22 cellular contexts compared by ENCODE assay signal in genomic region chr5:36360311-36360710, GRCh38. TPM values are rescaled to one million over a fixed set of nuclear protein-coding genes. Genes with fewer than 3 reads are reported as not detected.
DNase-seq lines count a peak whose midpoint lies in the region; ATAC-seq and TF ChIP-seq lines count a peak whose summit lies in the region.
"Had no signal": no experiment of that assay in that cellular context is flagged by ENCODE, and none has a peak within 500 bp of the region (broad histone marks: within the 10 kb centered on the region; RNA-seq: fewer than 3 reads in every experiment).

No MANE protein-coding gene starts in this region.

- H3K4me2 ChIP-seq in OCI-LY7 (ENCODE audit: low read length) (peak overlapping the region; percentile 49), mesendoderm (ENCODE audit: low read length) (no peak overlapping the region)
- H3K4me2 ChIP-seq: hepatocyte had no signal

- H2BK5ac ChIP-seq in mesendoderm (ENCODE audit: low read length) = no peak overlapping the region

- H4K8ac ChIP-seq in mesendoderm (ENCODE audit: low read depth, low read length) = no peak overlapping the region

- intact Hi-C loops in activated CD8-positive, alpha-beta T cell treated with anti-CD3 and anti-CD28 coated beads for 36 hours (cut with micrococcal nuclease) = no loop called here
- intact Hi-C loops in OCI-LY7 (cut with micrococcal nuclease; ENCODE audit: unreplicated experiment) = no loop called here
- intact Hi-C loops in stomach (cut with DNase I; ENCODE audit: low total_unique reads) = no loop called here
- intact Hi-C loops in spleen (cut with DNase I; ENCODE audit: low total_unique reads) = no loop called here

- no peaks in the 10 kb centered on the region for H3K79me2 ChIP-seq in OCI-LY7 (ENCODE audit: insufficient read depth, low read depth, low read length)
- H3K79me2 ChIP-seq in mesendoderm (ENCODE audit: control insufficient read depth, insufficient read depth, low read length) = no peaks in the 10 kb centered on the region
- H3K79me2 ChIP-seq: hepatocyte had no signal

- no peaks in the 10 kb centered on the region for H3K79me1 ChIP-seq in mesendoderm (ENCODE audit: low read length)

- no peak for TF ChIP-seq EP300 in stomach (IDR thresholded peaks at IDR 0.05)

- TF ChIP-seq CTCF in activated CD8-positive, alpha-beta T cell treated with anti-CD3 and anti-CD28 coated beads for 36 hours (IDR thresholded peaks at IDR 0.05) = no peak
- no peak for TF ChIP-seq CTCF in GM20000 (IDR thresholded peaks at IDR 0.05; ENCODE audit: extremely low read depth, missing control alignments)
- TF ChIP-seq CTCF in OCI-LY7 (conservative IDR thresholded peaks at IDR 0.05; ENCODE audit: low read length) = no peak
- no peak for TF ChIP-seq CTCF in stomach (IDR thresholded peaks at IDR 0.05)
- no peak for TF ChIP-seq CTCF in spleen (IDR thresholded peaks at IDR 0.05 in 8 of 11, conservative IDR thresholded peaks at IDR 0.05 in 3 of 11)

- H3K9me3 ChIP-seq in OCI-LY7 (ENCODE audit: low read length) (no peaks in the 10 kb centered on the region), stomach (no peaks in the 10 kb centered on the region), spleen (no peaks in the 10 kb centered on the region)

- no peak overlapping the region for H3K23ac ChIP-seq in mesendoderm (ENCODE audit: low read length)

- no peak overlapping the region for H2AK5ac ChIP-seq in mesendoderm (ENCODE audit: low read length)

- H3K4me1 ChIP-seq in OCI-LY7 (ENCODE audit: insufficient read depth, low read length, poor library complexity, severe bottlenecking) (peaks cover 48% of the 10 kb centered on the region), mesendoderm (ENCODE audit: control insufficient read depth, low read depth, low read length) (no peaks in the 10 kb centered on the region), stomach (peaks cover 0 to 13% (median 0%) of the 10 kb centered on the region in 4 donors), spleen (no peaks in the 10 kb centered on the region)

- H3K4ac ChIP-seq in mesendoderm (ENCODE audit: low read depth, low read length) = peak overlapping the region; percentile 36

- H4K20me1 ChIP-seq in OCI-LY7 (ENCODE audit: insufficient read depth, low read length) = no peaks in the 10 kb centered on the region

- no peaks in the 10 kb centered on the region for H3K36me3 Mint-ChIP-seq in activated CD8-positive, alpha-beta T cell treated with anti-CD3 and anti-CD28 coated beads for 36 hours (ENCODE audit: low read depth)
- H3K36me3 Mint-ChIP-seq in activated CD8-positive, alpha-beta T cell treated with anti-CD3 and anti-CD28 coated beads, Interleukin-2, amount 10 ng/mL, durations not matched to agents 7 days and 5 days (ENCODE audit: low read depth) = no peaks in the 10 kb centered on the region

- H3K18ac ChIP-seq in mesendoderm (ENCODE audit: low read length) = no peak overlapping the region

- H3K4me1 Mint-ChIP-seq in activated CD8-positive, alpha-beta T cell treated with anti-CD3 and anti-CD28 coated beads for 36 hours (ENCODE audit: low read depth) = peaks cover 6% of the 10 kb centered on the region
- H3K4me1 Mint-ChIP-seq in activated CD8-positive, alpha-beta T cell treated with anti-CD3 and anti-CD28 coated beads, Interleukin-2, amount 10 ng/mL, durations not matched to agents 7 days and 5 days (ENCODE audit: low read depth) = no peaks in the 10 kb centered on the region

- no peaks in the 10 kb centered on the region for H3K27me3 Mint-ChIP-seq in activated CD8-positive, alpha-beta T cell treated with anti-CD3 and anti-CD28 coated beads for 36 hours
- peaks cover 5% of the 10 kb centered on the region for H3K27me3 Mint-ChIP-seq in activated CD8-positive, alpha-beta T cell treated with anti-CD3 and anti-CD28 coated beads, Interleukin-2, amount 10 ng/mL, durations not matched to agents 7 days and 5 days (ENCODE audit: low read depth)

- H3K9ac ChIP-seq in mesendoderm (ENCODE audit: low read length) = no peak overlapping the region

- peak; percentile 34 for ATAC-seq in activated CD8-positive, alpha-beta T cell treated with anti-CD3 and anti-CD28 coated beads for 36 hours
- no peak for ATAC-seq in activated CD8-positive, alpha-beta T cell treated with anti-CD3 and anti-CD28 coated beads, Interleukin-2, amount 10 ng/mL, durations not matched to agents 7 days and 5 days
- no peak for ATAC-seq in HG03175 (IDR thresholded peaks at IDR 0.05; ENCODE audit: unreplicated experiment)
- ATAC-seq: Right ventricle myocardium inferior had no signal

- H4K5ac ChIP-seq in mesendoderm (ENCODE audit: low read length) = no peak overlapping the region

- POLR2A ChIA-PET in activated CD8-positive, alpha-beta T cell treated with anti-CD3 and anti-CD28 coated beads for 36 hours (lab: Charles Lee) = no interaction called here
- POLR2A ChIA-PET in activated CD8-positive, alpha-beta T cell treated with anti-CD3 and anti-CD28 coated beads, Interleukin-2, amount 10 ng/mL, durations not matched to agents 7 days and 5 days (lab: Charles Lee) = no interaction called here
- POLR2A ChIA-PET in OCI-LY7 (lab: Charles Lee) = interaction anchor here (0.7 kb wide), 2 partner anchors 174 to 590 kb away, joined by 3 read pairs; no protein-coding TSS in a partner anchor

- CTCF ChIA-PET in activated CD8-positive, alpha-beta T cell treated with anti-CD3 and anti-CD28 coated beads for 36 hours (lab: Charles Lee) = no interaction called here
- CTCF ChIA-PET in activated CD8-positive, alpha-beta T cell treated with anti-CD3 and anti-CD28 coated beads, Interleukin-2, amount 10 ng/mL, durations not matched to agents 7 days and 5 days (lab: Charles Lee) = no interaction called here
- CTCF ChIA-PET in OCI-LY7 (lab: Charles Lee; ENCODE audit: unreplicated experiment) = no interaction called here

- H3K9me2 ChIP-seq in OCI-LY7 (ENCODE audit: insufficient read depth, low read length) = no peaks in the 10 kb centered on the region

- no CpG with 5 or more reads among the region's 1 CpG for WGBS in mesendoderm (ENCODE audit: extremely low coverage, insufficient coverage, low lambda C conversion rate)
- WGBS in stomach, 5 donors = 30 to 61% (median 44%) methylated on average over 1 of the region's 1 CpG
- 41 to 69% (median 53%) methylated on average over 1 of the region's 1 CpG for WGBS in spleen, 5 donors

- no peak overlapping the region for H3K4me3 Mint-ChIP-seq in activated CD8-positive, alpha-beta T cell treated with anti-CD3 and anti-CD28 coated beads for 36 hours
- H3K4me3 Mint-ChIP-seq in activated CD8-positive, alpha-beta T cell treated with anti-CD3 and anti-CD28 coated beads, Interleukin-2, amount 10 ng/mL, durations not matched to agents 7 days and 5 days = no peak overlapping the region
- H3K4me3 Mint-ChIP-seq: neural crest cell had no signal

- no peaks in the 10 kb centered on the region for H3K9me3 Mint-ChIP-seq in activated CD8-positive, alpha-beta T cell treated with anti-CD3 and anti-CD28 coated beads for 36 hours
- no peaks in the 10 kb centered on the region for H3K9me3 Mint-ChIP-seq in activated CD8-positive, alpha-beta T cell treated with anti-CD3 and anti-CD28 coated beads, Interleukin-2, amount 10 ng/mL, durations not matched to agents 7 days and 5 days (ENCODE audit: insufficient read depth)
- H3K9me3 Mint-ChIP-seq: neural crest cell had no signal

- no TSS peak for BruUV-seq in OCI-LY7 (replicated peaks; lab: Mats Ljungman, UMichigan)

- peak; percentile 4 for DNase-seq in activated CD8-positive, alpha-beta T cell treated with anti-CD3 and anti-CD28 coated beads for 36 hours
- no peak for DNase-seq in activated CD8-positive, alpha-beta T cell treated with anti-CD3 and anti-CD28 coated beads, Interleukin-2, amount 10 ng/mL, durations not matched to agents 7 days and 5 days
- DNase-seq in GM20000 (ENCODE audit: low spot score) = peak; percentile 42
- peak; percentile 54 for DNase-seq in OCI-LY7 (ENCODE audit: low spot score)
- DNase-seq in mesendoderm = no peak
- DNase-seq in stomach = no peak
- DNase-seq in spleen = no peak
- DNase-seq: activated CD4-positive, alpha-beta T cell treated with anti-CD3 and anti-CD28 coated beads for 48 hours; activated CD8-positive, alpha-beta memory T cell treated with anti-CD3 and anti-CD28 coated beads, Interleukin-2, amount 50 U/mL, for 4 hours; activated effector memory CD4-positive, alpha-beta T cell treated with Interleukin-2 at 50 U/mL for 16 hours; amygdala; dorsolateral prefrontal cortex; NCI-H1417 treated with DMSO at 0.1 percent for 48 hours; NCI-H526 had no signal

- H2BK15ac ChIP-seq in mesendoderm (replicated peaks; ENCODE audit: low read depth) = no peak overlapping the region

- H3K27ac Mint-ChIP-seq in activated CD8-positive, alpha-beta T cell treated with anti-CD3 and anti-CD28 coated beads for 36 hours = no peak overlapping the region
- no peak overlapping the region for H3K27ac Mint-ChIP-seq in activated CD8-positive, alpha-beta T cell treated with anti-CD3 and anti-CD28 coated beads, Interleukin-2, amount 10 ng/mL, durations not matched to agents 7 days and 5 days

- no peak overlapping the region for H2BK120ac ChIP-seq in mesendoderm (ENCODE audit: low read depth, low read length)

- no peaks in the 10 kb centered on the region for H3K36me3 ChIP-seq in OCI-LY7 (ENCODE audit: insufficient read depth, low read length)
- no peaks in the 10 kb centered on the region for H3K36me3 ChIP-seq in mesendoderm (ENCODE audit: control insufficient read depth, insufficient read depth, low read length)
- H3K36me3 ChIP-seq in stomach = no peaks in the 10 kb centered on the region
- no peaks in the 10 kb centered on the region for H3K36me3 ChIP-seq in spleen
- H3K36me3 ChIP-seq: cardiac muscle cell had no signal

- H3K4me3 ChIP-seq in OCI-LY7 (ENCODE audit: low read depth, low read length, poor library complexity, severe bottlenecking) = no peak overlapping the region
- H3K4me3 ChIP-seq in mesendoderm (ENCODE audit: low read length) = no peak overlapping the region
- H3K4me3 ChIP-seq in stomach = no peak overlapping the region
- no peak overlapping the region for H3K4me3 ChIP-seq in spleen
- H3K4me3 ChIP-seq: cardiac muscle cell, dorsolateral prefrontal cortex, hepatocyte had no signal

- H3K27ac ChIP-seq in OCI-LY7 (ENCODE audit: low read depth, low read length, poor library complexity, severe bottlenecking) (peak overlapping the region; percentile 40), mesendoderm (ENCODE audit: low read depth, low read length) (no peak overlapping the region), stomach (no peak overlapping the region), spleen (no peak overlapping the region)
- H3K27ac ChIP-seq: C4-2B, cardiac muscle cell, dorsolateral prefrontal cortex, hepatocyte had no signal

- no peak for TF ChIP-seq POLR2A in stomach (IDR thresholded peaks at IDR 0.05)
- TF ChIP-seq POLR2A in spleen (IDR thresholded peaks at IDR 0.05) = no peak

- H2AFZ ChIP-seq in OCI-LY7 (ENCODE audit: low read length) = peak overlapping the region; percentile 95
- H2AFZ ChIP-seq: hepatocyte had no signal

- H3K56ac ChIP-seq in mesendoderm (ENCODE audit: low read length) = no peak overlapping the region

- H3K27me3 ChIP-seq in mesendoderm (ENCODE audit: insufficient read depth, low read length, poor library complexity) (no peaks in the 10 kb centered on the region), stomach (no peaks in the 10 kb centered on the region), spleen (replicated peaks in 1 of 7) (no peaks in the 10 kb centered on the region)
- H3K27me3 ChIP-seq: cardiac muscle cell, dorsolateral prefrontal cortex, hepatocyte had no signal

RNA-seq across cellular contexts. Expression of gene RANBP3L, which starts 58.6 kb away (rescaled TPM):
- total RNA-seq in activated CD8-positive, alpha-beta T cell treated with anti-CD3 and anti-CD28 coated beads for 36 hours = not detected
- total RNA-seq in activated CD8-positive, alpha-beta T cell treated with anti-CD3 and anti-CD28 coated beads, Interleukin-2, amount 10 ng/mL, durations not matched to agents 7 days and 5 days = not detected
- total RNA-seq in OCI-LY7 (2014; rRNA removed; shearing (Covaris generic)) = not detected in 2 replicates
- total RNA-seq in OCI-LY7 (2022) (not detected in 2 replicates), stomach (10 to 100 TPM in 1 of 5 donors, 1 to 10 TPM in 2, not detected in 2; 2.3 to 17.0 (median 2.9) TPM), spleen (under 1 TPM in 1 of 7 donors, not detected in 6; 0.97 TPM)
- not detected for polyA plus RNA-seq in mesendoderm (2013, experiment 1 of 2)
- polyA plus RNA-seq in mesendoderm (2013, experiment 2 of 2) = not detected
- polyA plus RNA-seq in stomach (1 to 10 TPM in 1 of 3 donors, under 1 TPM in 2; 0.20 to 1.4 (median 0.93) TPM), spleen (under 1 TPM; 0.02 to 0.10 (median 0.07) TPM)
- total RNA-seq: A673, G401, neural crest cell had no signal

Comparison
In these comparisons a context has a peak if more than half of its experiments do, and no peak if none do; other contexts are left out.
1. DNase-seq: peak in activated CD8-positive, alpha-beta T cell treated with anti-CD3 and anti-CD28 coated beads for 36 hours (single experiment), GM20000 (single experiment) and OCI-LY7 (single experiment); none in activated CD8-positive, alpha-beta T cell treated with anti-CD3 and anti-CD28 coated beads, Interleukin-2, amount 10 ng/mL, durations not matched to agents 7 days and 5 days (single experiment), mesendoderm (single experiment), stomach (single experiment) and spleen (single experiment).